ENCODE assay signal across 13 cellular contexts in the genomic region with DNA sequence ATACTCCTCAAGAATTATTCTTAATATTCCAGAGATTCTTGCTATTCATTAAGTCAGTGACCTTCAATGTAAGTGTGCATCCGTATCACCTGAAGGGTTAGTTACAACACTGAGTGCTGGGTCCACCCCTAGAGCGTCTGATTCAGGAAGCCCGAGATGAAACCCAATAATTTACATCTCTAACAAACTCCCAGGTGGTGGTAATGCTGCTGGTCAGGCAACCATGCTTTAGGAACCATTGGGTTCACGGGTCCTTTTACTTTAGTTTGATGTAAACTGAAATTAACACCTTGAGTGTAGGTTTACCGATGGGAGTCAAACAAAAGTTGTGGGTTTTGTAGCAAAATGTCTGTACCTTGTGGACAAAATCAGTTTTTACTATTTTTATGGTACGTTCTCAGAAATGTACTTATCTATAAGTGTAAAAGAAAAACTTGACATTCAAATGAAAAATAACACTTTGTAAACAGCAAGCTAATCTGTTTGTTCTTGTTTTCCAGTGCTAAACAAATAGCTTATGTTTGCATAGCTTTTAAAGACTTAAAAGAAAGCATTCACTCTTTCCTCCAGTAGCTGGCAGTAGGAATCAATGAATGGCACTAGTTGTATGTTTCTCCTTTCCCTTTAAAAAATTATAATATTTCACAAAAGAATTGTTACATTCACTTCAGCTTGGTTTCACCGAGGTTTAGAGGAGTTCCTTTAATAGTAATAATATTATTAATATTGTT.
DNase-seq lines count a peak whose midpoint lies in the region.
"Had no signal": no experiment of that assay in that cellular context is flagged by ENCODE, and none has a peak within 500 bp of the region (broad histone marks: within the 10 kb centered on the region; RNA-seq: fewer than 3 reads in every experiment).

No MANE protein-coding gene starts in this region.

- H3K36me3 Mint-ChIP-seq in T-helper 2 cell treated with Interferon-gamma antibody and Interleukin-4, amounts not matched to agents 5 μg/mL and 100 μg/mL, for 36 hours (ENCODE audit: low read depth): no peaks in the 10 kb centered on the region
- H3K36me3 Mint-ChIP-seq: immature natural killer cell had no signal

- no peak overlapping the region for H3K27ac Mint-ChIP-seq in T-helper 2 cell treated with Interferon-gamma antibody and Interleukin-4, amounts not matched to agents 5 μg/mL and 100 μg/mL, for 36 hours
- H3K27ac Mint-ChIP-seq: B cell; dendritic cell treated with granulocyte-macrophage colony-stimulating factor and Interleukin-4, amounts not matched to agents 40 ng/mL and 50 ng/mL, for 4 days had no signal

- H3K4me3 Mint-ChIP-seq in T-helper 2 cell treated with Interferon-gamma antibody and Interleukin-4, amounts not matched to agents 5 μg/mL and 100 μg/mL, for 36 hours: no peak overlapping the region
- H3K4me3 Mint-ChIP-seq: B cell; dendritic cell treated with granulocyte-macrophage colony-stimulating factor and Interleukin-4, amounts not matched to agents 40 ng/mL and 50 ng/mL, for 4 days had no signal

- H3K27me3 Mint-ChIP-seq in T-helper 2 cell treated with Interferon-gamma antibody and Interleukin-4, amounts not matched to agents 5 μg/mL and 100 μg/mL, for 36 hours (ENCODE audit: low read depth): peaks cover 6% of the 10 kb centered on the region
- H3K27me3 Mint-ChIP-seq: dendritic cell treated with granulocyte-macrophage colony-stimulating factor and Interleukin-4, amounts not matched to agents 40 ng/mL and 50 ng/mL, for 4 days had no signal

- peaks cover 2% of the 10 kb centered on the region for H3K4me1 Mint-ChIP-seq in T-helper 2 cell treated with Interferon-gamma antibody and Interleukin-4, amounts not matched to agents 5 μg/mL and 100 μg/mL, for 36 hours (ENCODE audit: low read depth)
- H3K4me1 Mint-ChIP-seq: B cell, immature natural killer cell had no signal

- H3K9me3 Mint-ChIP-seq in T-helper 2 cell treated with Interferon-gamma antibody and Interleukin-4, amounts not matched to agents 5 μg/mL and 100 μg/mL, for 36 hours: no peaks in the 10 kb centered on the region
- H3K9me3 Mint-ChIP-seq: dendritic cell treated with granulocyte-macrophage colony-stimulating factor and Interleukin-4, amounts not matched to agents 40 ng/mL and 50 ng/mL, for 4 days had no signal

- DNase-seq in NOMO-1 treated with DMSO at 0.1 percent for 48 hours (lab: John Stamatoyannopoulos, UW; ENCODE audit: unreplicated experiment) (peak; percentile 15), NOMO-1 treated with dmso at 0.1 percent for 144 hours (lab: John Stamatoyannopoulos, UW; ENCODE audit: unreplicated experiment) (no peak), RKO (ENCODE audit: low spot score) (peak; percentile 9), fibroblast of peridontal ligament (ENCODE audit: extremely low read depth) (peak; percentile 8), superior temporal gyrus (ENCODE audit: extremely low spot score) (peak; percentile 10), NCI-H1436 (lab: John Stamatoyannopoulos, UW) (no peak)
- no peak for DNase-seq in activated CD8-positive, alpha-beta memory T cell treated with anti-CD3 and anti-CD28 coated beads for 24 hours
- no peak for DNase-seq in T-helper 2 cell treated with Interferon-gamma antibody and Interleukin-4, amounts not matched to agents 5 μg/mL and 100 μg/mL, for 36 hours (ENCODE audit: low spot score)
- DNase-seq: activated CD8-positive, alpha-beta memory T cell treated with anti-CD3 and anti-CD28 coated beads, Interleukin-2, amount 50 U/mL, for 4 hours; immature natural killer cell; MM.1S had no signal

Comparison
In these comparisons a context has a peak if more than half of its experiments do, and no peak if none do; other contexts are left out.
1. DNase-seq: peak in NOMO-1 treated with DMSO at 0.1 percent for 48 hours (single experiment), RKO (single experiment), fibroblast of peridontal ligament (single experiment) and superior temporal gyrus (single experiment); none in NOMO-1 treated with dmso at 0.1 percent for 144 hours (single experiment), NCI-H1436 (single experiment), activated CD8-positive, alpha-beta memory T cell treated with anti-CD3 and anti-CD28 coated beads for 24 hours (single experiment) and T-helper 2 cell treated with Interferon-gamma antibody and Interleukin-4, amounts not matched to agents 5 μg/mL and 100 μg/mL, for 36 hours (single experiment).